26 cellular contexts compared by ENCODE assay signal in genomic region chr4:8404791-8405515, GRCh38. TPM values are rescaled to one million over a fixed set of nuclear protein-coding genes. Genes with fewer than 3 reads are reported as not detected.
DNase-seq lines count a peak whose midpoint lies in the region; ATAC-seq, FAIRE-seq and TF ChIP-seq lines count a peak whose summit lies in the region.
"Had no signal": no experiment of that assay in that cellular context is flagged by ENCODE, and none has a peak within 500 bp of the region (broad histone marks: within the 10 kb centered on the region; RNA-seq: fewer than 3 reads in every experiment).

No MANE protein-coding gene starts in this region.

- H3K4me3 Mint-ChIP-seq in activated CD8-positive, alpha-beta T cell treated with anti-CD3 and anti-CD28 coated beads, Interleukin-2, amount 10 ng/mL, durations not matched to agents 7 days and 5 days, result no peak overlapping the region
- no peak overlapping the region for H3K4me3 Mint-ChIP-seq in activated CD8-positive, alpha-beta T cell treated with anti-CD3 and anti-CD28 coated beads for 36 hours
- H3K4me3 Mint-ChIP-seq in nephron (no peak overlapping the region), Caco-2 (ENCODE audit: unreplicated experiment) (no peak overlapping the region)
- H3K4me3 Mint-ChIP-seq: B cell; CD4-positive, alpha-beta T cell; HFFc6 had no signal

- TF ChIP-seq POLR2A in esophagus muscularis mucosa (IDR thresholded peaks at IDR 0.05; ENCODE audit: low read depth) (no peak), GM12891 (IDR thresholded peaks at IDR 0.05; ENCODE audit: low read depth, low read length) (no peak)

- ATAC-seq in activated CD8-positive, alpha-beta T cell treated with anti-CD3 and anti-CD28 coated beads, Interleukin-2, amount 10 ng/mL, durations not matched to agents 7 days and 5 days, result no peak
- no peak for ATAC-seq in activated CD8-positive, alpha-beta T cell treated with anti-CD3 and anti-CD28 coated beads for 36 hours
- ATAC-seq in GM18517 (IDR thresholded peaks at IDR 0.05; ENCODE audit: unreplicated experiment), result no peak
- ATAC-seq: GM12878, HepG2 had no signal

- H3K4me1 ChIP-seq in BLaER1 treated with 17β-estradiol and CSF1 and Interleukin-3, amounts not matched to agents 10 nM and 100 nM, result peaks cover 38 to 70% (median 66%) of the 10 kb centered on the region in 10 experiments
- peaks cover 34 to 58% (median 52%) of the 10 kb centered on the region in 4 donors for H3K4me1 ChIP-seq in esophagus muscularis mucosa
- H3K4me1 ChIP-seq in Caco-2, result no peaks in the 10 kb centered on the region

- TF ChIP-seq EP300 in esophagus muscularis mucosa (IDR thresholded peaks at IDR 0.05), result no peak

- peak overlapping the region in 9 of 11 experiments; percentile 77 to 98 (median 91); a peak in 15 of 22 replicates for H3K4me2 ChIP-seq in BLaER1 treated with 17β-estradiol and CSF1 and Interleukin-3, amounts not matched to agents 10 nM and 100 nM

- intact Hi-C loops in activated CD8-positive, alpha-beta T cell treated with anti-CD3 and anti-CD28 coated beads for 36 hours (cut with micrococcal nuclease), result loop anchor here (5.0 to 10.0 kb wide), 2 partner anchors 163 to 230 kb away; no protein-coding TSS in a partner anchor
- intact Hi-C loops in esophagus muscularis mucosa (cut with DNase I) (loop anchor here (5.0 to 10.0 kb wide), 2 partner anchors 88 to 230 kb away; no protein-coding TSS in a partner anchor), Caco-2 (cut with micrococcal nuclease; ENCODE audit: unreplicated experiment) (no loop called here)

- FAIRE-seq in GM12891 (lab: Jason Lieb, UNC), result no peak
- FAIRE-seq: GM12878, GM18507, H54, HepG2, RCC 7860 had no signal

- WGBS in esophagus muscularis mucosa, result 75% methylated on average over 14 of the region's 14 CpGs

- peak overlapping the region in 3 of 11 experiments; percentile 23 to 51 (median 24); a peak in 3 of 22 replicates for H3K9ac ChIP-seq in BLaER1 treated with 17β-estradiol and CSF1 and Interleukin-3, amounts not matched to agents 10 nM and 100 nM

- H4K20me1 ChIP-seq in BLaER1 treated with 17β-estradiol and CSF1 and Interleukin-3, amounts not matched to agents 10 nM and 100 nM, result peaks cover 0 to 36% (median 4%) of the 10 kb centered on the region in 11 experiments; a peak in 12 of 22 replicates

- H3K4me3 ChIP-seq in BLaER1 treated with 17β-estradiol and CSF1 and Interleukin-3, amounts not matched to agents 10 nM and 100 nM, result no peak overlapping the region
- H3K4me3 ChIP-seq in esophagus muscularis mucosa (no peak overlapping the region), Caco-2 (ENCODE audit: low read depth, low read length) (no peak overlapping the region)
- H3K4me3 ChIP-seq: GM12878 had no signal

- POLR2A ChIA-PET in activated CD8-positive, alpha-beta T cell treated with anti-CD3 and anti-CD28 coated beads, Interleukin-2, amount 10 ng/mL, durations not matched to agents 7 days and 5 days (lab: Charles Lee), result no interaction called here
- POLR2A ChIA-PET in activated CD8-positive, alpha-beta T cell treated with anti-CD3 and anti-CD28 coated beads for 36 hours (lab: Charles Lee), result no interaction called here
- POLR2A ChIA-PET in Caco-2 (lab: Charles Lee), result no interaction called here

- H3K27ac Mint-ChIP-seq in activated CD8-positive, alpha-beta T cell treated with anti-CD3 and anti-CD28 coated beads, Interleukin-2, amount 10 ng/mL, durations not matched to agents 7 days and 5 days, result peak overlapping the region; percentile 9
- no peak overlapping the region for H3K27ac Mint-ChIP-seq in activated CD8-positive, alpha-beta T cell treated with anti-CD3 and anti-CD28 coated beads for 36 hours
- H3K27ac Mint-ChIP-seq in nephron, result peak overlapping the region; percentile 26 to 80 (median 78)
- H3K27ac Mint-ChIP-seq in Caco-2 (ENCODE audit: unreplicated experiment), result no peak overlapping the region
- H3K27ac Mint-ChIP-seq: B cell; CD4-positive, alpha-beta T cell; HFFc6 had no signal

- no peak for TF ChIP-seq CTCF in activated CD8-positive, alpha-beta T cell treated with anti-CD3 and anti-CD28 coated beads for 36 hours (IDR thresholded peaks at IDR 0.05)
- TF ChIP-seq CTCF in esophagus muscularis mucosa (IDR thresholded peaks at IDR 0.05) (no peak), nephron (IDR thresholded peaks at IDR 0.05; ENCODE audit: unreplicated experiment in 3 of 3) (no peak), Caco-2 (IDR thresholded peaks at IDR 0.05; ENCODE audit: insufficient read depth in 1 of 2, low read depth in 1 of 2, low read length in 1 of 2, severe bottlenecking in 1 of 2, unreplicated experiment in 1 of 2) (no peak)

- no peaks in the 10 kb centered on the region for H3K27me3 Mint-ChIP-seq in activated CD8-positive, alpha-beta T cell treated with anti-CD3 and anti-CD28 coated beads, Interleukin-2, amount 10 ng/mL, durations not matched to agents 7 days and 5 days (ENCODE audit: low read depth)
- no peaks in the 10 kb centered on the region for H3K27me3 Mint-ChIP-seq in activated CD8-positive, alpha-beta T cell treated with anti-CD3 and anti-CD28 coated beads for 36 hours
- H3K27me3 Mint-ChIP-seq in nephron (ENCODE audit: low read depth) (peaks cover 12% of the 10 kb centered on the region), Caco-2 (ENCODE audit: insufficient read depth, unreplicated experiment) (no peaks in the 10 kb centered on the region)
- H3K27me3 Mint-ChIP-seq: B cell; CD4-positive, alpha-beta T cell had no signal

- peaks cover 10% of the 10 kb centered on the region for H3K4me1 Mint-ChIP-seq in activated CD8-positive, alpha-beta T cell treated with anti-CD3 and anti-CD28 coated beads, Interleukin-2, amount 10 ng/mL, durations not matched to agents 7 days and 5 days (ENCODE audit: low read depth)
- H3K4me1 Mint-ChIP-seq in activated CD8-positive, alpha-beta T cell treated with anti-CD3 and anti-CD28 coated beads for 36 hours (ENCODE audit: low read depth), result peaks cover 6% of the 10 kb centered on the region
- H3K4me1 Mint-ChIP-seq in nephron (peaks cover 36% of the 10 kb centered on the region), Caco-2 (ENCODE audit: low read depth, unreplicated experiment) (no peaks in the 10 kb centered on the region)
- H3K4me1 Mint-ChIP-seq: B cell had no signal

- CTCF ChIA-PET in activated CD8-positive, alpha-beta T cell treated with anti-CD3 and anti-CD28 coated beads, Interleukin-2, amount 10 ng/mL, durations not matched to agents 7 days and 5 days (lab: Charles Lee), result interaction anchor here (1.0 kb wide), 1 partner anchor 137 kb away, joined by 3 read pairs; no protein-coding TSS in a partner anchor
- CTCF ChIA-PET in activated CD8-positive, alpha-beta T cell treated with anti-CD3 and anti-CD28 coated beads for 36 hours (lab: Charles Lee), result interaction anchor here (1.5 kb wide), 1 partner anchor 138 kb away, joined by 4 read pairs; no protein-coding TSS in a partner anchor
- CTCF ChIA-PET in Caco-2 (lab: Charles Lee), result no interaction called here

- DNase-seq in activated CD8-positive, alpha-beta T cell treated with anti-CD3 and anti-CD28 coated beads, Interleukin-2, amount 10 ng/mL, durations not matched to agents 7 days and 5 days, result no peak
- no peak for DNase-seq in activated CD8-positive, alpha-beta T cell treated with anti-CD3 and anti-CD28 coated beads for 36 hours
- DNase-seq in esophagus muscularis mucosa (ENCODE audit: extremely low spot score) (no peak), GM12891 (ENCODE audit: insufficient read length, low spot score) (no peak), Caco-2 (no peak)
- DNase-seq: 8988T; CD4-positive, alpha-beta T cell; DMS53; EL; HFFc6; KBM-7; MV-4-11; NCI-H187; NCI-H2107; NCI-H510A treated with DMSO at 0.1 percent for 48 hours; NCI-H774; SHP77 treated with DMSO at 0.1 percent for 48 hours had no signal

- H3K9me3 Mint-ChIP-seq in activated CD8-positive, alpha-beta T cell treated with anti-CD3 and anti-CD28 coated beads, Interleukin-2, amount 10 ng/mL, durations not matched to agents 7 days and 5 days (ENCODE audit: insufficient read depth), result no peaks in the 10 kb centered on the region
- no peaks in the 10 kb centered on the region for H3K9me3 Mint-ChIP-seq in activated CD8-positive, alpha-beta T cell treated with anti-CD3 and anti-CD28 coated beads for 36 hours
- H3K9me3 Mint-ChIP-seq in nephron (no peaks in the 10 kb centered on the region), Caco-2 (ENCODE audit: unreplicated experiment) (no peaks in the 10 kb centered on the region)
- H3K9me3 Mint-ChIP-seq: CD4-positive, alpha-beta T cell; HFFc6 had no signal

- H3K36me3 ChIP-seq in BLaER1 treated with 17β-estradiol and CSF1 and Interleukin-3, amounts not matched to agents 10 nM and 100 nM, result peaks cover 14 to 38% (median 28%) of the 10 kb centered on the region in 11 experiments
- peaks cover 25 to 64% (median 61%) of the 10 kb centered on the region in 4 donors for H3K36me3 ChIP-seq in esophagus muscularis mucosa
- H3K36me3 ChIP-seq in Caco-2 (ENCODE audit: control insufficient read depth, insufficient read depth, low read length), result no peaks in the 10 kb centered on the region; the same call in 1 of the 2 replicates

- H3K27me3 ChIP-seq in BLaER1 treated with 17β-estradiol and CSF1 and Interleukin-3, amounts not matched to agents 10 nM and 100 nM, result no peaks in the 10 kb centered on the region
- no peaks in the 10 kb centered on the region for H3K27me3 ChIP-seq in esophagus muscularis mucosa
- H3K27me3 ChIP-seq in Caco-2 (replicated peaks; ENCODE audit: control insufficient read depth, insufficient read depth, low read length), result no peaks in the 10 kb centered on the region

- no TSS peak for BruUV-seq in Caco-2 (replicated peaks; lab: Mats Ljungman, UMichigan)

- peaks cover 4% of the 10 kb centered on the region for H3K36me3 Mint-ChIP-seq in activated CD8-positive, alpha-beta T cell treated with anti-CD3 and anti-CD28 coated beads, Interleukin-2, amount 10 ng/mL, durations not matched to agents 7 days and 5 days (ENCODE audit: low read depth)
- H3K36me3 Mint-ChIP-seq in activated CD8-positive, alpha-beta T cell treated with anti-CD3 and anti-CD28 coated beads for 36 hours (ENCODE audit: low read depth), result peaks cover 14% of the 10 kb centered on the region
- H3K36me3 Mint-ChIP-seq in nephron (ENCODE audit: low read depth) (peaks cover 53% of the 10 kb centered on the region), Caco-2 (ENCODE audit: insufficient read depth, unreplicated experiment) (no peaks in the 10 kb centered on the region)

- H3K9me3 ChIP-seq in BLaER1 treated with 17β-estradiol and CSF1 and Interleukin-3, amounts not matched to agents 10 nM and 100 nM (replicated peaks in 1 of 11), result peaks cover 7 to 19% (median 16%) of the 10 kb centered on the region in 11 experiments; a peak in 20 of 22 replicates
- H3K9me3 ChIP-seq in esophagus muscularis mucosa, result no peaks in the 10 kb centered on the region
- H3K9me3 ChIP-seq in Caco-2, result no peaks in the 10 kb centered on the region

- peak overlapping the region in 1 of 11 experiments; percentile 76; a peak in 1 of 22 replicates for H3K27ac ChIP-seq in BLaER1 treated with 17β-estradiol and CSF1 and Interleukin-3, amounts not matched to agents 10 nM and 100 nM
- peak overlapping the region; percentile 12 to 88 (median 68) for H3K27ac ChIP-seq in esophagus muscularis mucosa (replicated peaks in 1 of 4)

RNA-seq across cellular contexts. Expression of gene ACOX3, which starts 35.6 kb away (rescaled TPM):
- 10 to 100 TPM; 13.2 to 13.6 TPM for total RNA-seq in activated CD8-positive, alpha-beta T cell treated with anti-CD3 and anti-CD28 coated beads, Interleukin-2, amount 10 ng/mL, durations not matched to agents 7 days and 5 days
- 10 to 100 TPM; 24.2 to 27.8 TPM for total RNA-seq in activated CD8-positive, alpha-beta T cell treated with anti-CD3 and anti-CD28 coated beads for 36 hours
- total RNA-seq in esophagus muscularis mucosa, result 10 to 100 TPM; 32.0 to 77.2 (median 43.8) TPM
- 13.4 TPM for polyA plus RNA-seq in GM12891 (2012; ENCODE audit: low read depth, missing spikeins)
- total RNA-seq in Caco-2 (2022), result 11.5 and 14.1 TPM in 2 replicates

RNA-seq across cellular contexts. Expression of gene TRMT44, which starts 35.6 kb away (rescaled TPM):
- total RNA-seq in activated CD8-positive, alpha-beta T cell treated with anti-CD3 and anti-CD28 coated beads, Interleukin-2, amount 10 ng/mL, durations not matched to agents 7 days and 5 days, result 10 to 100 TPM; 18.5 to 22.2 TPM
- 10 to 100 TPM; 25.5 to 26.3 TPM for total RNA-seq in activated CD8-positive, alpha-beta T cell treated with anti-CD3 and anti-CD28 coated beads for 36 hours
- total RNA-seq in esophagus muscularis mucosa (10 to 100 TPM; 14.6 to 21.6 (median 19.4) TPM), Caco-2 (2022) (22.3 and 23.4 TPM in 2 replicates)
- 6.8 TPM for polyA plus RNA-seq in GM12891 (2012; ENCODE audit: low read depth, missing spikeins)

Comparison
In these comparisons a context has a peak if more than half of its experiments do, and no peak if none do; other contexts are left out.
1. H3K27ac Mint-ChIP-seq: peak in activated CD8-positive, alpha-beta T cell treated with anti-CD3 and anti-CD28 coated beads, Interleukin-2, amount 10 ng/mL, durations not matched to agents 7 days and 5 days (single experiment) and nephron (3 of 3); none in activated CD8-positive, alpha-beta T cell treated with anti-CD3 and anti-CD28 coated beads for 36 hours (single experiment) and Caco-2 (single experiment).